ENCODE assay signal across 1 cellular context in genomic region chr6:46921731-46922130, GRCh38.
TF ChIP-seq lines count a peak whose summit lies in the region.

Gene ADGRF5 (minus strand): TSS chr6:46921938. CDS start chr6:46906762, 15,176 bp downstream.

TF ChIP-seq in HepG2, 621 proteins besides CTCF, POLR2A, EP300 and RAD21:
- no peak for TF ChIP-seq HDAC1 (CRISPR knock-in tag; IDR thresholded peaks at IDR 0.05)
